Comparison of ENCODE assay signal across 15 cellular contexts in the genomic region with DNA sequence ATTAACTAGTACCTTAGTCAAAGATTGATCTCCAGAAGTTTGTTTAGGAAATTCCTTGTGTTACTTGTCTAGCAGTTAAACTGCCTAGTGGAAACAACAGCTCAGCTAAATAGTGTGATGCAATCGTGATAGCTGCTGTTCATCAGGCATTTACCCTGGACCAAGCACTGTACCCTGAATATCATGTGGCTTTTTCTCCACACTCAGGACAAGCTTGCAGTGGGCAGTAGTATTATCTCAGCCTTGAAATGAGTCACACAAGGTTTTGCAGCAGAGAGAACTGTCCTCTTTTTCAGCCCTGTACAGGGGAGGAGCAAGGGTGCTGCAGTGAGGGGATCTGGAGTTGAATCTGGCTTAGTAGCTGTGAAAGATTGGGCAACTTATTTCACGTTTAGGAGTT.
DNase-seq lines count a peak whose midpoint lies in the region; ATAC-seq and TF ChIP-seq lines count a peak whose summit lies in the region.
"Had no signal": no experiment of that assay in that cellular context is flagged by ENCODE, and none has a peak within 500 bp of the region (broad histone marks: within the 10 kb centered on the region; RNA-seq: fewer than 3 reads in every experiment).

No MANE protein-coding gene starts in this region.

- H3K36me3 ChIP-seq in brain microvascular endothelial cell (replicated peaks) = no peaks in the 10 kb centered on the region
- H3K36me3 ChIP-seq in left lung = no peaks in the 10 kb centered on the region
- H3K36me3 ChIP-seq in stomach = no peaks in the 10 kb centered on the region
- H3K36me3 ChIP-seq: BLaER1 treated with 17β-estradiol and CSF1 and Interleukin-3, amounts not matched to agents 10 nM and 100 nM had no signal

- no peak overlapping the region for H3K27ac Mint-ChIP-seq in activated T-helper 2 cell treated with anti-CD3 and anti-CD28 coated beads, Interferon-gamma antibody, Interleukin-2, Interleukin-4, amounts not matched to agents 10 μg/mL and 5 μg/mL and 100 μg/mL, durations not matched to agents 14 hours and 24 hours and 36 hours
- H3K27ac Mint-ChIP-seq: activated T-cell treated with anti-CD3 and anti-CD28 coated beads, Interleukin-2, amount 50 U/mL, for 24 hours had no signal

- WGBS in stomach, 5 donors = 49 to 61% (median 55%) methylated on average over 2 of the region's 2 CpGs

- DNase-seq in AG10803 (ENCODE audit: low read depth) (peak; percentile 52), brain microvascular endothelial cell (peak; percentile 83), left lung (no peak), NCI-H510A (lab: John Stamatoyannopoulos, UW) (no peak), stomach (no peak), AML-193 (lab: John Stamatoyannopoulos, UW) (no peak)
- DNase-seq in activated T-helper 2 cell treated with anti-CD3 and anti-CD28 coated beads, Interferon-gamma antibody, Interleukin-2, Interleukin-4, amounts not matched to agents 10 μg/mL and 5 μg/mL and 100 μg/mL, durations not matched to agents 14 hours and 24 hours and 36 hours (ENCODE audit: low spot score) = no peak
- DNase-seq: activated T-cell treated with anti-CD3 and anti-CD28 coated beads, Interleukin-2, amount 50 U/mL, for 24 hours; caudate nucleus; NCI-H1694 treated with DMSO at 0.1 percent for 48 hours had no signal

- H3K4me3 Mint-ChIP-seq in activated T-helper 2 cell treated with anti-CD3 and anti-CD28 coated beads, Interferon-gamma antibody, Interleukin-2, Interleukin-4, amounts not matched to agents 10 μg/mL and 5 μg/mL and 100 μg/mL, durations not matched to agents 14 hours and 24 hours and 36 hours (ENCODE audit: low read depth) = no peak overlapping the region
- H3K4me3 Mint-ChIP-seq: activated T-cell treated with anti-CD3 and anti-CD28 coated beads, Interleukin-2, amount 50 U/mL, for 24 hours had no signal

- H3K4me1 ChIP-seq in left lung = no peaks in the 10 kb centered on the region
- no peaks in the 10 kb centered on the region for H3K4me1 ChIP-seq in stomach
- H3K4me1 ChIP-seq: BLaER1 treated with 17β-estradiol and CSF1 and Interleukin-3, amounts not matched to agents 10 nM and 100 nM had no signal

- peak; percentile 63 for ATAC-seq in left lung
- ATAC-seq: Panc1 had no signal

- no peak for TF ChIP-seq RAD21 in Ishikawa (IDR thresholded peaks at IDR 0.05; ENCODE audit: low read depth)

- TF ChIP-seq POLR2A in stomach (IDR thresholded peaks at IDR 0.05) = no peak

- TF ChIP-seq EP300 in Ishikawa (IDR thresholded peaks at IDR 0.05; ENCODE audit: borderline replicate concordance) (no peak), stomach (IDR thresholded peaks at IDR 0.05) (no peak)

- H3K9me3 ChIP-seq in left lung (no peaks in the 10 kb centered on the region), stomach (no peaks in the 10 kb centered on the region)
- H3K9me3 ChIP-seq: BLaER1 treated with 17β-estradiol and CSF1 and Interleukin-3, amounts not matched to agents 10 nM and 100 nM had no signal

- H3K27me3 Mint-ChIP-seq in activated T-helper 2 cell treated with anti-CD3 and anti-CD28 coated beads, Interferon-gamma antibody, Interleukin-2, Interleukin-4, amounts not matched to agents 10 μg/mL and 5 μg/mL and 100 μg/mL, durations not matched to agents 14 hours and 24 hours and 36 hours (ENCODE audit: low read depth) = peaks cover 2% of the 10 kb centered on the region

- H3K9me3 Mint-ChIP-seq in activated T-helper 2 cell treated with anti-CD3 and anti-CD28 coated beads, Interferon-gamma antibody, Interleukin-2, Interleukin-4, amounts not matched to agents 10 μg/mL and 5 μg/mL and 100 μg/mL, durations not matched to agents 14 hours and 24 hours and 36 hours = no peaks in the 10 kb centered on the region
- H3K9me3 Mint-ChIP-seq: activated T-cell treated with anti-CD3 and anti-CD28 coated beads, Interleukin-2, amount 50 U/mL, for 24 hours had no signal

- no peaks in the 10 kb centered on the region for H3K27me3 ChIP-seq in brain microvascular endothelial cell (replicated peaks)
- H3K27me3 ChIP-seq in left lung = no peaks in the 10 kb centered on the region
- H3K27me3 ChIP-seq in stomach = no peaks in the 10 kb centered on the region
- H3K27me3 ChIP-seq: BLaER1 treated with 17β-estradiol and CSF1 and Interleukin-3, amounts not matched to agents 10 nM and 100 nM had no signal

- H3K4me3 ChIP-seq in AG10803 (ENCODE audit: low read length) = no peak overlapping the region
- H3K4me3 ChIP-seq in brain microvascular endothelial cell (ENCODE audit: low read depth, low read length) = no peak overlapping the region
- no peak overlapping the region for H3K4me3 ChIP-seq in left lung
- no peak overlapping the region for H3K4me3 ChIP-seq in stomach
- H3K4me3 ChIP-seq: BLaER1 treated with 17β-estradiol and CSF1 and Interleukin-3, amounts not matched to agents 10 nM and 100 nM; skin epidermis had no signal

- TF ChIP-seq CTCF in AG10803 (conservative IDR thresholded peaks at IDR 0.05; ENCODE audit: low read length) = no peak
- no peak for TF ChIP-seq CTCF in brain microvascular endothelial cell (IDR thresholded peaks at IDR 0.05; ENCODE audit: low read depth, low read length, missing control alignments)
- TF ChIP-seq CTCF in left lung (IDR thresholded peaks at IDR 0.05) = no peak
- TF ChIP-seq CTCF in stomach (IDR thresholded peaks at IDR 0.05) = no peak

- in situ Hi-C loops in brain microvascular endothelial cell (cut with HindIII; ENCODE audit: low pct_ligation_motif_present, low sequenced_read_pairs) = no loop called here

- H3K27ac ChIP-seq in brain microvascular endothelial cell (no peak overlapping the region), left lung (no peak overlapping the region), stomach (no peak overlapping the region)
- H3K27ac ChIP-seq: BLaER1 treated with 17β-estradiol and CSF1 and Interleukin-3, amounts not matched to agents 10 nM and 100 nM; VCaP had no signal

- H3K36me3 Mint-ChIP-seq in activated T-helper 2 cell treated with anti-CD3 and anti-CD28 coated beads, Interferon-gamma antibody, Interleukin-2, Interleukin-4, amounts not matched to agents 10 μg/mL and 5 μg/mL and 100 μg/mL, durations not matched to agents 14 hours and 24 hours and 36 hours (ENCODE audit: low read depth) = no peaks in the 10 kb centered on the region

- H3K4me1 Mint-ChIP-seq in activated T-helper 2 cell treated with anti-CD3 and anti-CD28 coated beads, Interferon-gamma antibody, Interleukin-2, Interleukin-4, amounts not matched to agents 10 μg/mL and 5 μg/mL and 100 μg/mL, durations not matched to agents 14 hours and 24 hours and 36 hours (ENCODE audit: low read depth) = peaks cover 24% of the 10 kb centered on the region

- intact Hi-C loops in left lung (cut with DNase I) (no loop called here), stomach (cut with DNase I; ENCODE audit: low total_unique reads) (no loop called here)
- intact Hi-C loops in activated T-helper 2 cell treated with anti-CD3 and anti-CD28 coated beads, Interferon-gamma antibody, Interleukin-2, Interleukin-4, amounts not matched to agents 10 μg/mL and 5 μg/mL and 100 μg/mL, durations not matched to agents 14 hours and 24 hours and 36 hours (cut with micrococcal nuclease) = no loop called here

TF ChIP-seq in Ishikawa, 13 proteins besides CTCF, POLR2A, EP300 and RAD21:
- TF ChIP-seq, protein P1, sequence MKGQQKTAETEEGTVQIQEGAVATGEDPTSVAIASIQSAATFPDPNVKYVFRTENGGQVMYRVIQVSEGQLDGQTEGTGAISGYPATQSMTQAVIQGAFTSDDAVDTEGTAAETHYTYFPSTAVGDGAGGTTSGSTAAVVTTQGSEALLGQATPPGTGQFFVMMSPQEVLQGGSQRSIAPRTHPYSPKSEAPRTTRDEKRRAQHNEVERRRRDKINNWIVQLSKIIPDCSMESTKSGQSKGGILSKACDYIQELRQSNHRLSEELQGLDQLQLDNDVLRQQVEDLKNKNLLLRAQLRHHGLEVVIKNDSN (IDR thresholded peaks at IDR 0.05) = no peak
- TF ChIP-seq TCF12 (IDR thresholded peaks at IDR 0.05; ENCODE audit: low read depth) = no peak
- no peak for TF ChIP-seq YY1 (IDR thresholded peaks at IDR 0.05; ENCODE audit: low read depth)
- TF ChIP-seq CEBPB (IDR thresholded peaks at IDR 0.05) = peak; percentile 54
- no peak for TF ChIP-seq TAF1 (IDR thresholded peaks at IDR 0.05; ENCODE audit: low read depth)
- TF ChIP-seq TEAD4 (IDR thresholded peaks at IDR 0.05) = no peak

Comparison
In these comparisons a context has a peak if more than half of its experiments do, and no peak if none do; other contexts are left out.
1. DNase-seq: peak in AG10803 (single experiment) and brain microvascular endothelial cell (single experiment); none in left lung (0 of 2), NCI-H510A (single experiment), stomach (single experiment), activated T-helper 2 cell treated with anti-CD3 and anti-CD28 coated beads, Interferon-gamma antibody, Interleukin-2, Interleukin-4, amounts not matched to agents 10 μg/mL and 5 μg/mL and 100 μg/mL, durations not matched to agents 14 hours and 24 hours and 36 hours (single experiment) and AML-193 (0 of 2).